Comparison of ENCODE assay signal across 8 cellular contexts in genomic region chr5:115840825-115841224, GRCh38. TPM values are rescaled to one million over a fixed set of nuclear protein-coding genes. Genes with fewer than 3 reads are reported as not detected.
DNase-seq lines count a peak whose midpoint lies in the region; ATAC-seq and TF ChIP-seq lines count a peak whose summit lies in the region.

No MANE protein-coding gene starts in this region.

- TF ChIP-seq CTCF in right lobe of liver (IDR thresholded peaks at IDR 0.05) (no peak), tibial nerve (IDR thresholded peaks at IDR 0.05) (no peak)

- intact Hi-C loops in right lobe of liver (cut with DNase I) = no loop called here

- no peaks in the 10 kb centered on the region for H3K27me3 ChIP-seq in right lobe of liver
- no peaks in the 10 kb centered on the region for H3K27me3 ChIP-seq in tibial nerve

- no peaks in the 10 kb centered on the region for H3K27me3 Mint-ChIP-seq in activated T-cell treated with anti-CD3 and anti-CD28 coated beads, Interleukin-2, amount 50 U/mL, for 4 hours (ENCODE audit: low read depth)

- peak overlapping the region; percentile 96 for H3K4me3 Mint-ChIP-seq in activated T-cell treated with anti-CD3 and anti-CD28 coated beads, Interleukin-2, amount 50 U/mL, for 4 hours

- H3K27ac ChIP-seq in angular gyrus (ENCODE audit: low read depth, low read length) (peak overlapping the region; percentile 88), right lobe of liver (peak overlapping the region; percentile 91 to 94 (median 93)), tibial nerve (peak overlapping the region; percentile 89 to 97 (median 94))

- H3K4me3 ChIP-seq in right lobe of liver (peak overlapping the region; percentile 79 to 91 (median 90)), tibial nerve (peak overlapping the region; percentile 73 to 97 (median 89))

- peaks cover 0 to 45% (median 6%) of the 10 kb centered on the region in 4 donors for H3K4me1 ChIP-seq in right lobe of liver
- H3K4me1 ChIP-seq in tibial nerve = peaks cover 0 to 75% (median 39%) of the 10 kb centered on the region in 4 donors

- H3K9me3 ChIP-seq in right lobe of liver (no peaks in the 10 kb centered on the region), tibial nerve (no peaks in the 10 kb centered on the region)

- H3K4me1 Mint-ChIP-seq in activated T-cell treated with anti-CD3 and anti-CD28 coated beads, Interleukin-2, amount 50 U/mL, for 4 hours (ENCODE audit: low read depth) = peaks cover 57% of the 10 kb centered on the region

- peaks cover 17% of the 10 kb centered on the region for H3K36me3 Mint-ChIP-seq in activated T-cell treated with anti-CD3 and anti-CD28 coated beads, Interleukin-2, amount 50 U/mL, for 4 hours (ENCODE audit: insufficient read depth)

- no peak for TF ChIP-seq EP300 in tibial nerve (IDR thresholded peaks at IDR 0.05)

- TF ChIP-seq POLR2A in right lobe of liver (IDR thresholded peaks at IDR 0.05) (no peak), tibial nerve (IDR thresholded peaks at IDR 0.05) (no peak)

- H3K9me3 Mint-ChIP-seq in activated T-cell treated with anti-CD3 and anti-CD28 coated beads, Interleukin-2, amount 50 U/mL, for 4 hours = no peaks in the 10 kb centered on the region

- 2% methylated on average over 5 of the region's 5 CpGs for WGBS in right lobe of liver (ENCODE audit: insufficient coverage, low coverage, low lambda C conversion rate, missing lambda C conversion rate)
- WGBS in tibial nerve, 2 donors = 0 to 1% methylated on average over 5 of the region's 5 CpGs

- ATAC-seq in activated T-cell treated with anti-CD3 and anti-CD28 coated beads, Interleukin-2, amount 50 U/mL, for 4 hours = no peak
- ATAC-seq in right lobe of liver (no peak), GM19328 (IDR thresholded peaks at IDR 0.05; ENCODE audit: unreplicated experiment) (no peak)

- H3K36me3 ChIP-seq in right lobe of liver = peaks cover 2 to 18% (median 10%) of the 10 kb centered on the region in 4 donors
- peaks cover 0 to 15% (median 2%) of the 10 kb centered on the region in 3 donors for H3K36me3 ChIP-seq in tibial nerve

- DNase-seq in activated T-cell treated with anti-CD3 and anti-CD28 coated beads, Interleukin-2, amount 50 U/mL, for 4 hours = no peak
- no peak for DNase-seq in activated T-cell treated with anti-CD3 and anti-CD28 coated beads, Interleukin-2, amount 50 U/mL, for 48 hours
- DNase-seq in right lobe of liver (no peak), tibial nerve (ENCODE audit: low spot score in 2 of 2) (no peak), NCI-H226 (no peak), globus pallidus (ENCODE audit: low spot score) (no peak)

RNA-seq across cellular contexts. Expression of gene ATG12, which starts 0.5 kb away (rescaled TPM):
- total RNA-seq in activated T-cell treated with anti-CD3 and anti-CD28 coated beads, Interleukin-2, amount 50 U/mL, for 4 hours = 10 to 100 TPM; 36.0 to 46.4 (median 41.4) TPM
- total RNA-seq in right lobe of liver = 10 to 100 TPM; 18.4 to 32.4 (median 21.8) TPM
- 10 to 100 TPM; 36.0 to 68.1 (median 49.7) TPM for total RNA-seq in tibial nerve

RNA-seq across cellular contexts. Expression of gene AP3S1, which starts 0.9 kb away (rescaled TPM):
- total RNA-seq in activated T-cell treated with anti-CD3 and anti-CD28 coated beads, Interleukin-2, amount 50 U/mL, for 4 hours = 10 to 100 TPM; 42.0 to 53.0 (median 48.5) TPM
- 10 to 100 TPM; 27.8 to 51.0 (median 40.4) TPM for total RNA-seq in right lobe of liver
- 10 to 100 TPM; 46.0 to 72.0 (median 46.6) TPM for total RNA-seq in tibial nerve

RNA-seq across cellular contexts. Expression of gene CDO1, which starts 24.4 kb away (rescaled TPM):
- total RNA-seq in activated T-cell treated with anti-CD3 and anti-CD28 coated beads, Interleukin-2, amount 50 U/mL, for 4 hours = under 1 TPM in 2 of 3 donors, not detected in 1; 0.26 to 0.28 TPM
- 100 to 1,000 TPM in 5 of 6 experiments, 10 to 100 TPM in 1; 98.9 to 260 (median 154) TPM for total RNA-seq in right lobe of liver
- 1,000 to 10,000 TPM in 2 of 4 donors, 100 to 1,000 TPM in 2; 536 to 1,379 (median 988) TPM for total RNA-seq in tibial nerve

Comparison
In these comparisons a context has a peak if more than half of its experiments do, and no peak if none do; other contexts are left out.
1. RNA of gene CDO1, which starts 24.4 kb away (total RNA-seq): 536 to 1,379 TPM in tibial nerve and 98.9 to 260 TPM in right lobe of liver; 0.26 to 0.28 TPM in activated T-cell treated with anti-CD3 and anti-CD28 coated beads, Interleukin-2, amount 50 U/mL, for 4 hours; every median in the first group is over 10 times any median in the second.
2. Peak in every context shown above with its lines, with median percentiles within 50 percentile points of each other: H3K27ac ChIP-seq.